Comparison of ENCODE assay signal across 13 cellular contexts in genomic region chr12:123907726-123908476, GRCh38.
DNase-seq lines count a peak whose midpoint lies in the region; ATAC-seq, FAIRE-seq and TF ChIP-seq lines count a peak whose summit lies in the region.
"Had no signal": no experiment of that assay in that cellular context is flagged by ENCODE, and none has a peak within 500 bp of the region (broad histone marks: within the 10 kb centered on the region; RNA-seq: fewer than 3 reads in every experiment).

No MANE protein-coding gene starts in this region.

- in situ Hi-C loops in K562 (cut with MboI): no loop called here

- H3K9me1 ChIP-seq in K562 (ENCODE audit: control insufficient read depth, insufficient read depth, low read length): no peaks in the 10 kb centered on the region

- intact Hi-C loops in K562 (cut with micrococcal nuclease): loop anchor here (5.0 kb wide), 1 partner anchor 74 kb away; no protein-coding TSS in a partner anchor

- H3K27ac ChIP-seq in HEK293 (ENCODE audit: extremely low read depth, low read depth, low read length) (no peak overlapping the region), K562 (ENCODE audit: extremely low read depth, low read depth, low read length) (no peak overlapping the region), tibial nerve (peak overlapping the region in 3 of 4 donors; percentile 8 to 44 (median 43))
- H3K27ac ChIP-seq: tibial artery had no signal

- no peaks in the 10 kb centered on the region for H3K79me2 ChIP-seq in K562 (ENCODE audit: control insufficient read depth, insufficient read depth, low read length)

- H3K27me3 ChIP-seq in K562 (ENCODE audit: control insufficient read depth in 2 of 2, insufficient read depth in 2 of 2, low read length in 2 of 2) (peaks cover 36 to 46% of the 10 kb centered on the region in 2 experiments; a peak in 4 of 5 replicates), tibial nerve (no peaks in the 10 kb centered on the region)

- DNase-seq in K562 (ENCODE audit: extremely low read depth in 1 of 4, low spot score in 3 of 4): peak; percentile 18 to 41 (median 32)
- DNase-seq in islet precursor cell: peak; percentile 83
- no peak for DNase-seq in tibial nerve (ENCODE audit: low spot score in 2 of 2)
- no peak for DNase-seq in middle frontal gyrus (ENCODE audit: extremely low spot score, low spot score)
- no peak for DNase-seq in NCI-H1092 treated with DMSO at 0.1 percent for 48 hours (lab: John Stamatoyannopoulos, UW)
- no peak for DNase-seq in NCI-H526 (lab: John Stamatoyannopoulos, UW)
- DNase-seq: activated T-cell treated with anti-CD3 and anti-CD28 coated beads, Interleukin-2, amount 50 U/mL, for 1 hour; cerebellar nuclear complex; DMS153; KG1; left cardiac atrium; tibial artery had no signal

- H3K4me1 ChIP-seq in HEK293 (ENCODE audit: control insufficient read depth, insufficient read depth, low read length) (no peaks in the 10 kb centered on the region), K562 (replicated peaks in 1 of 2; ENCODE audit: control insufficient read depth in 2 of 2, insufficient read depth in 2 of 2, low read length in 2 of 2) (peaks cover 0 to 4% of the 10 kb centered on the region in 2 experiments; a peak in 1 of 5 replicates), tibial nerve (peaks cover 0 to 3% (median 1%) of the 10 kb centered on the region in 4 donors)
- H3K4me1 ChIP-seq: tibial artery had no signal

- H3K36me3 ChIP-seq in HEK293 (ENCODE audit: control insufficient read depth in 2 of 2, insufficient read depth in 1 of 2, low read length in 2 of 2): no peaks in the 10 kb centered on the region
- no peaks in the 10 kb centered on the region for H3K36me3 ChIP-seq in K562 (ENCODE audit: control insufficient read depth, insufficient read depth, low read length)
- no peaks in the 10 kb centered on the region for H3K36me3 ChIP-seq in tibial nerve
- H3K36me3 ChIP-seq: tibial artery had no signal

- CTCF ChIA-PET in HEK293 (lab: Yijun Ruan, JAX): no interaction called here
- CTCF ChIA-PET in K562 (lab: Yijun Ruan, JAX; ENCODE audit: low intra/inter-chr PET ratio): no interaction called here

- TF ChIP-seq RAD21 in K562 (CRISPR knock-in tag; conservative IDR thresholded peaks at IDR 0.05 in 1 of 2, IDR thresholded peaks at IDR 0.05 in 1 of 2): no peak

- peak overlapping the region in 1 of 2 experiments; percentile 65; a peak in 1 of 4 replicates for H3K9ac ChIP-seq in K562 (ENCODE audit: insufficient read depth in 1 of 2, low read depth in 2 of 2, low read length in 2 of 2)

- H4K20me1 ChIP-seq in K562 (replicated peaks; ENCODE audit: control insufficient read depth, insufficient read depth, low read length): peaks cover 11% of the 10 kb centered on the region; the same call in 1 of the 2 replicates

- TF ChIP-seq CTCF in HEK293 (tag by site-specific recombination; IDR thresholded peaks at IDR 0.05): no peak
- no peak for TF ChIP-seq CTCF in K562 (IDR thresholded peaks at IDR 0.05 in 2 of 3, conservative IDR thresholded peaks at IDR 0.05 in 1 of 3; ENCODE audit: insufficient read depth in 2 of 3, low read depth in 1 of 3, low read length in 3 of 3)
- no peak for TF ChIP-seq CTCF in tibial nerve (IDR thresholded peaks at IDR 0.05)

- TF ChIP-seq EP300 in K562 (IDR thresholded peaks at IDR 0.05; ENCODE audit: low read length) (no peak), tibial nerve (IDR thresholded peaks at IDR 0.05) (no peak)

- no TSS peak for BruUV-seq in K562 (replicated peaks; lab: Mats Ljungman, UMichigan)

- peak; percentile 15 for FAIRE-seq in K562 (lab: Jason Lieb, UNC)

- TF ChIP-seq POLR2A in K562 (conservative IDR thresholded peaks at IDR 0.05) (no peak), tibial nerve (IDR thresholded peaks at IDR 0.05) (no peak)

- 6% methylated on average over 12 of the region's 12 CpGs for WGBS in K562 (ENCODE audit: insufficient coverage, low coverage, missing lambda C conversion rate)
- WGBS in tibial nerve, 2 donors: 45 to 58% methylated on average over 12 of the region's 12 CpGs

- ATAC-seq in K562: peak; percentile 61

- no peak overlapping the region for H3K4me2 ChIP-seq in K562 (ENCODE audit: insufficient read depth, low read length)

- H3K4me3 ChIP-seq in HEK293 (ENCODE audit: low read depth, low read length): no peak overlapping the region
- H3K4me3 ChIP-seq in K562: no peak overlapping the region
- no peak overlapping the region for H3K4me3 ChIP-seq in tibial nerve
- H3K4me3 ChIP-seq: tibial artery had no signal

- POLR2A ChIA-PET in HEK293 (lab: Yijun Ruan, JAX): no interaction called here
- POLR2A ChIA-PET in K562 (lab: Yijun Ruan, JAX): no interaction called here

- H2AFZ ChIP-seq in K562 (ENCODE audit: low read depth, low read length): 0 out of 2 replicates have a peak overlapping the region, but pooled peaks have one; percentile 1

- H3K9me3 ChIP-seq in HEK293 (ENCODE audit: control insufficient read depth, insufficient read depth, low read depth, low read length) (no peaks in the 10 kb centered on the region), K562 (replicated peaks; ENCODE audit: control insufficient read depth, insufficient read depth, low read depth, low read length) (no peaks in the 10 kb centered on the region), tibial nerve (no peaks in the 10 kb centered on the region)
- H3K9me3 ChIP-seq: tibial artery had no signal

TF ChIP-seq in HEK293, 187 proteins besides CTCF, POLR2A, EP300 and RAD21:
- peak; percentile 98 for TF ChIP-seq KLF1 (tag by site-specific recombination; IDR thresholded peaks at IDR 0.05)
- TF ChIP-seq HOXA7 (CRISPR knock-in tag; IDR thresholded peaks at IDR 0.05; ENCODE audit: borderline replicate concordance): no peak
- TF ChIP-seq ZNF366 (tag by site-specific recombination; conservative IDR thresholded peaks at IDR 0.05): peak; percentile 41; the same call in 1 of the 2 replicates
- TF ChIP-seq ZNF138 (tag by site-specific recombination; IDR thresholded peaks at IDR 0.05; ENCODE audit: borderline replicate concordance): no peak
- no peak for TF ChIP-seq REPIN1 (tag by site-specific recombination; IDR thresholded peaks at IDR 0.05; ENCODE audit: low read depth)
- peak; percentile 82; the same call in 1 of the 2 replicates for TF ChIP-seq ZNF202 (tag by site-specific recombination; IDR thresholded peaks at IDR 0.05; ENCODE audit: borderline replicate concordance)
- TF ChIP-seq ZNF398 (tag by site-specific recombination; IDR thresholded peaks at IDR 0.05): peak; percentile 80
- TF ChIP-seq WT1 (tag by site-specific recombination; IDR thresholded peaks at IDR 0.05): peak; percentile 97
- peak; percentile 83 for TF ChIP-seq SP3 (tag by site-specific recombination; IDR thresholded peaks at IDR 0.05)
- TF ChIP-seq ZFHX2 (tag by site-specific recombination; conservative IDR thresholded peaks at IDR 0.05): peak; percentile 84
- TF ChIP-seq ZBTB17 (tag by site-specific recombination; IDR thresholded peaks at IDR 0.05): peak; percentile 77
- peak; percentile 63; the same call in 1 of the 2 replicates for TF ChIP-seq EGR2 (tag by site-specific recombination; IDR thresholded peaks at IDR 0.05; ENCODE audit: low read depth)

TF ChIP-seq in K562, 482 proteins besides CTCF, POLR2A, EP300 and RAD21:
- TF ChIP-seq TFAM (CRISPR knock-in tag; conservative IDR thresholded peaks at IDR 0.05) (no peak), SMARCA4 (IDR thresholded peaks at IDR 0.05) (no peak), EGR1 (conservative IDR thresholded peaks at IDR 0.05) (0 out of 2 replicates have a peak, but pooled peaks have one; percentile 13), VEZF1 (CRISPR knock-in tag; IDR thresholded peaks at IDR 0.05) (no peak)

Comparison
In these comparisons a context has a peak if more than half of its experiments do, and no peak if none do; other contexts are left out.
1. H3K27ac ChIP-seq: peak in tibial nerve (3 of 4); none in HEK293 (single experiment) and K562 (single experiment).
2. DNase-seq: peak in K562 (4 of 4) and islet precursor cell (single experiment); none in tibial nerve (0 of 2), middle frontal gyrus (single experiment), NCI-H1092 treated with DMSO at 0.1 percent for 48 hours (single experiment) and NCI-H526 (0 of 2).
3. Of the 44 proteins assayed by ChIP-seq in both K562 and HEK293: peak only in K562: none; only in HEK293: KLF1, ZBTB17 and ZNF398; in both: none; in neither: 41.